In genomic region chr2:69585855-69586560, GRCh38 we compare ENCODE assay signal across 20 cellular contexts. TPM values are rescaled to one million over a fixed set of nuclear protein-coding genes. Genes with fewer than 3 reads are reported as not detected.
A peak's percentile ranks its signal among the peaks of the same experiment; 100 is the strongest.
DNase-seq lines count a peak whose midpoint lies in the region; ATAC-seq, FAIRE-seq and TF ChIP-seq lines count a peak whose summit lies in the region.
"Had no signal": no experiment of that assay in that cellular context is flagged by ENCODE, and none has a peak within 500 bp of the region (broad histone marks: within the 10 kb centered on the region; RNA-seq: fewer than 3 reads in every experiment).

No MANE protein-coding gene starts in this region.

- peak overlapping the region; percentile 88 for H3K27ac ChIP-seq in left ventricle myocardium inferior (replicated peaks)
- peak overlapping the region; percentile 57 to 87 for H3K27ac ChIP-seq in kidney (ENCODE audit: low read depth in 2 of 2, low read length in 2 of 2)
- no peak overlapping the region for H3K27ac ChIP-seq in endodermal cell (ENCODE audit: low read depth, low read length)
- H3K27ac ChIP-seq: SJSA1 had no signal

- DNase-seq in left ventricle myocardium inferior (no peak), Right ventricle myocardium inferior (ENCODE audit: missing footprints) (no peak), T-helper 17 cell (no peak), kidney (no peak), endodermal cell (no peak), NCI-H524 (lab: John Stamatoyannopoulos, UW) (no peak), SHP77 treated with DMSO at 0.1 percent for 48 hours (lab: John Stamatoyannopoulos, UW) (no peak)
- DNase-seq in stimulated activated naive CD8-positive, alpha-beta T cell treated with anti-CD3 and anti-CD28 coated beads, Interleukin-15, amount 100 ng/mL, for 72 hours = peak in 1 of 2 donors; percentile 19
- DNase-seq: activated CD4-positive, alpha-beta T cell treated with anti-CD3 and anti-CD28 coated beads for 1 hour; Caco-2; effector CD4-positive, alpha-beta T cell; heart left ventricle; mammary epithelial cell; NCI-H2029; NCI-H524 treated with DMSO at 0.1 percent for 48 hours; stimulated activated CD4-positive, alpha-beta T cell treated with anti-CD3 and anti-CD28 coated beads, Interleukin-2, amount 100 ng/mL, for 48 hours; T1000 had no signal

- FAIRE-seq in kidney (lab: Jason Lieb, UNC) = no peak
- FAIRE-seq: K562 had no signal

- H3K4me3 Mint-ChIP-seq in T-helper 17 cell = peak overlapping the region; percentile 58
- peak overlapping the region; percentile 43 to 69 for H3K4me3 Mint-ChIP-seq in stimulated activated naive CD8-positive, alpha-beta T cell treated with anti-CD3 and anti-CD28 coated beads, Interleukin-15, amount 100 ng/mL, for 72 hours
- no peak overlapping the region for H3K4me3 Mint-ChIP-seq in endodermal cell

- ATAC-seq in Right ventricle myocardium inferior (no peak), T-helper 17 cell (peak; percentile 29)
- ATAC-seq in stimulated activated naive CD8-positive, alpha-beta T cell treated with anti-CD3 and anti-CD28 coated beads, Interleukin-15, amount 100 ng/mL, for 72 hours = peak; percentile 41
- ATAC-seq: HCT116, heart left ventricle, K562 had no signal

- WGBS in endodermal cell (ENCODE audit: insufficient coverage in 1 of 2, insufficient read length in 1 of 2), 2 experiments = 89 to 99% methylated on average over 6 of the region's 6 CpGs

- TF ChIP-seq CTCF in left ventricle myocardium inferior (IDR thresholded peaks at IDR 0.05; ENCODE audit: borderline replicate concordance) (no peak), kidney (IDR thresholded peaks at IDR 0.05; ENCODE audit: borderline replicate concordance, extremely low read depth, insufficient read depth) (no peak), endodermal cell (conservative IDR thresholded peaks at IDR 0.05) (no peak)

- H3K9me3 ChIP-seq in left ventricle myocardium inferior (replicated peaks) (no peaks in the 10 kb centered on the region), T-helper 17 cell (ENCODE audit: control insufficient read depth, low read length, poor library complexity, severe bottlenecking) (no peaks in the 10 kb centered on the region), kidney (ENCODE audit: control insufficient read depth in 1 of 2, low read length in 2 of 2) (no peaks in the 10 kb centered on the region), endodermal cell (ENCODE audit: control insufficient read depth, low read length) (no peaks in the 10 kb centered on the region)
- H3K9me3 ChIP-seq: Caco-2, heart left ventricle, SJSA1 had no signal

- peaks cover 94% of the 10 kb centered on the region for H3K4me1 ChIP-seq in left ventricle myocardium inferior
- peaks cover 38 to 70% of the 10 kb centered on the region in 2 donors for H3K4me1 ChIP-seq in kidney (ENCODE audit: control insufficient read depth in 1 of 2, insufficient read depth in 1 of 2, low read depth in 1 of 2, low read length in 2 of 2)
- H3K4me1 ChIP-seq in endodermal cell (ENCODE audit: control insufficient read depth, insufficient read depth, low read length) = no peaks in the 10 kb centered on the region

- peak overlapping the region in 1 of 2 donors; percentile 63 for H3K9ac ChIP-seq in kidney (ENCODE audit: low read length in 2 of 2)
- no peak overlapping the region for H3K9ac ChIP-seq in endodermal cell (ENCODE audit: extremely low read depth, low read length, poor library complexity, severe bottlenecking)

- peak overlapping the region; percentile 82 for H3K27ac Mint-ChIP-seq in T-helper 17 cell
- peak overlapping the region; percentile 81 for H3K27ac Mint-ChIP-seq in stimulated activated naive CD8-positive, alpha-beta T cell treated with anti-CD3 and anti-CD28 coated beads, Interleukin-15, amount 100 ng/mL, for 72 hours
- H3K27ac Mint-ChIP-seq in endodermal cell = no peak overlapping the region

- intact Hi-C loops in left ventricle myocardium inferior (cut with micrococcal nuclease) = no loop called here
- intact Hi-C loops in Right ventricle myocardium inferior (cut with DNase I) = no loop called here
- intact Hi-C loops in kidney (cut with DNase I) = no loop called here

- H3K27me3 ChIP-seq in left ventricle myocardium inferior (ENCODE audit: low read depth) (no peaks in the 10 kb centered on the region), endodermal cell (ENCODE audit: control insufficient read depth, insufficient read depth, low read length, poor library complexity, severe bottlenecking) (no peaks in the 10 kb centered on the region)
- H3K27me3 ChIP-seq: heart left ventricle, SJSA1 had no signal

- H3K36me3 Mint-ChIP-seq in T-helper 17 cell (ENCODE audit: low read depth) (peaks cover 3% of the 10 kb centered on the region), endodermal cell (ENCODE audit: low read depth) (no peaks in the 10 kb centered on the region)

- no peaks in the 10 kb centered on the region for H3K9me3 Mint-ChIP-seq in stimulated activated naive CD8-positive, alpha-beta T cell treated with anti-CD3 and anti-CD28 coated beads, Interleukin-15, amount 100 ng/mL, for 72 hours
- H3K9me3 Mint-ChIP-seq in endodermal cell = no peaks in the 10 kb centered on the region

- H3K4me3 ChIP-seq in left ventricle myocardium inferior (no peak overlapping the region), kidney (ENCODE audit: low read length in 2 of 2) (peak overlapping the region in 1 of 2 donors; percentile 30), endodermal cell (ENCODE audit: low read length) (no peak overlapping the region)
- H3K4me3 ChIP-seq: heart left ventricle, K562, SJSA1 had no signal

- H3K27me3 Mint-ChIP-seq in T-helper 17 cell = no peaks in the 10 kb centered on the region
- H3K27me3 Mint-ChIP-seq in stimulated activated naive CD8-positive, alpha-beta T cell treated with anti-CD3 and anti-CD28 coated beads, Interleukin-15, amount 100 ng/mL, for 72 hours = no peaks in the 10 kb centered on the region
- no peaks in the 10 kb centered on the region for H3K27me3 Mint-ChIP-seq in endodermal cell (ENCODE audit: insufficient read depth)

- no peaks in the 10 kb centered on the region for H3K36me3 ChIP-seq in left ventricle myocardium inferior
- no peaks in the 10 kb centered on the region for H3K36me3 ChIP-seq in kidney (ENCODE audit: control insufficient read depth in 1 of 2, insufficient read depth in 2 of 2, low read length in 2 of 2)
- H3K36me3 ChIP-seq in endodermal cell (ENCODE audit: control insufficient read depth, insufficient read depth, low read length) = no peaks in the 10 kb centered on the region
- H3K36me3 ChIP-seq: heart left ventricle had no signal

- peaks cover 74% of the 10 kb centered on the region for H3K4me1 Mint-ChIP-seq in T-helper 17 cell
- H3K4me1 Mint-ChIP-seq in stimulated activated naive CD8-positive, alpha-beta T cell treated with anti-CD3 and anti-CD28 coated beads, Interleukin-15, amount 100 ng/mL, for 72 hours = peaks cover 95% of the 10 kb centered on the region
- H3K4me1 Mint-ChIP-seq in endodermal cell = peaks cover 17% of the 10 kb centered on the region

RNA-seq across cellular contexts. Expression of gene AAK1, which starts 57.5 kb away (rescaled TPM):
- 133 TPM for total RNA-seq in left ventricle myocardium inferior
- 76.2 TPM for total RNA-seq in Right ventricle myocardium inferior
- 100 to 1,000 TPM; 187 to 243 TPM for total RNA-seq in T-helper 17 cell
- 93.7 TPM for total RNA-seq in kidney
- polyA plus RNA-seq in kidney (ENCODE audit: insufficient read depth, low read depth, low replicate concordance) = 25.8 TPM
- 10 to 100 TPM; 29.2 to 34.7 TPM for total RNA-seq in endodermal cell
- 21.3 TPM for polyA plus RNA-seq in endodermal cell (2013, experiment 1 of 2)
- 20.5 TPM for polyA plus RNA-seq in endodermal cell (2013, experiment 2 of 2)
